Comparison of ENCODE assay signal across 22 cellular contexts in the genomic region with DNA sequence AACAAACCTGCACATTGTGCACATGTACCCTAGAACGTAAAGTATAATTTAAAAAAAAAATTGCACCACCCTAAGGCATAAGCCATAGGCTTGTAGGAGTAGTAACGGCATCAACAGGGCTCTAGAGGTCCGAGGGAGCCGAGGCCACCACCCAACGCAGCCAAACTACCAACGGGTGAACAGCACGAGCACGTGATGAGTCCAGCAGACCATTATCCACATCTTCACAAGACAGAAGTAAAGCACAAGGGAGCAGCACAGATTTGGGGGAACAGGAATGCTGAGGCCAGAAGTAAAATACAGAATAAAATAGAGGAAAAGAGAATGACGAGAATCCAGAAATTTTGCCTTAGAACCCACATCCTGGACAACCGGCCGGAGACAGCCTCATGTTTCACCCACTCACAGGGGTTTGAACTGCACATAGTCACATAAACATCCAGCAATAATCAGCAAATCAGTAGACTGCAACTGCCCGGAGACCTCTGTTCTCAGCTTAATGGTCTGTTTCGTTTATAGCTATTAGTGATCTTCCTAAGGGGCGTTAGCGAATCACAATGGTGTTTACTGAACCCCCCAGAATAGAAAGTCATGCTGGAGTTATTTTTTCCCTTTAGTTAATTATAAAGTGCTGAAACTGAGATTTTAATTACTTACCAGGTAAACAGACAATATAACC.
A peak's percentile ranks its signal among the peaks of the same experiment; 100 is the strongest.
DNase-seq lines count a peak whose midpoint lies in the region; ATAC-seq and TF ChIP-seq lines count a peak whose summit lies in the region.
"Had no signal": no experiment of that assay in that cellular context is flagged by ENCODE, and none has a peak within 500 bp of the region (broad histone marks: within the 10 kb centered on the region; RNA-seq: fewer than 3 reads in every experiment).

No MANE protein-coding gene starts in this region.

- H3K36me3 Mint-ChIP-seq in type B pancreatic cell: peaks cover 2% of the 10 kb centered on the region
- peaks cover 2% of the 10 kb centered on the region for H3K36me3 Mint-ChIP-seq in mesothelial cell of epicardium

- H3K27ac Mint-ChIP-seq in type B pancreatic cell: peak overlapping the region; percentile 30
- H3K27ac Mint-ChIP-seq in mesothelial cell of epicardium: no peak overlapping the region

- H4K20me1 ChIP-seq in PC-3 (ENCODE audit: low read length): no peaks in the 10 kb centered on the region

- CTCF ChIA-PET in HEK293T (lab: Yijun Ruan, JAX) (interaction anchor here (0.7 to 1.0 kb wide), 2 partner anchors 11 to 382 kb away, joined by 3 to 6 read pairs; no protein-coding TSS in a partner anchor), PC-3 (lab: Charles Lee) (no interaction called here)

- H3K9me3 ChIP-seq in PC-3 (ENCODE audit: low read length): 0 out of 2 replicates have a peak, but pooled peaks cover 2% of the 10 kb centered on the region

- no peak overlapping the region for H3K4me3 Mint-ChIP-seq in type B pancreatic cell
- H3K4me3 Mint-ChIP-seq in mesothelial cell of epicardium: no peak overlapping the region
- H3K4me3 Mint-ChIP-seq: CD4-positive, alpha-beta memory T cell had no signal

- peaks cover 12% of the 10 kb centered on the region for H3K4me1 ChIP-seq in PC-3 (ENCODE audit: insufficient read depth, low read length)

- peak overlapping the region; percentile 84 for H3K27ac ChIP-seq in PC-3 (ENCODE audit: low read length)
- H3K27ac ChIP-seq: BLaER1 treated with 17β-estradiol and CSF1 and Interleukin-3, amounts not matched to agents 10 nM and 100 nM; SK-N-MC had no signal

- H3K9ac ChIP-seq in PC-3 (ENCODE audit: low read length): peak overlapping the region; percentile 63
- H3K9ac ChIP-seq: BLaER1 treated with 17β-estradiol and CSF1 and Interleukin-3, amounts not matched to agents 10 nM and 100 nM had no signal

- no peak overlapping the region for H2AFZ ChIP-seq in PC-3 (ENCODE audit: low read length)

- H3K4me1 Mint-ChIP-seq in type B pancreatic cell (ENCODE audit: unreplicated experiment): peaks cover 10% of the 10 kb centered on the region
- H3K4me1 Mint-ChIP-seq in mesothelial cell of epicardium: peaks cover 7% of the 10 kb centered on the region

- no peak overlapping the region for H3K4me3 ChIP-seq in PC-3 (ENCODE audit: low read length)
- H3K4me3 ChIP-seq: BLaER1 treated with 17β-estradiol and CSF1 and Interleukin-3, amounts not matched to agents 10 nM and 100 nM; K562; SK-N-MC had no signal

- peaks cover 76% of the 10 kb centered on the region for H3K27me3 Mint-ChIP-seq in type B pancreatic cell
- peaks cover 95% of the 10 kb centered on the region for H3K27me3 Mint-ChIP-seq in mesothelial cell of epicardium (ENCODE audit: low read depth)
- H3K27me3 Mint-ChIP-seq: CD4-positive, alpha-beta memory T cell had no signal

- no peaks in the 10 kb centered on the region for H3K27me3 ChIP-seq in PC-3 (ENCODE audit: low read length)
- H3K27me3 ChIP-seq: BLaER1 treated with 17β-estradiol and CSF1 and Interleukin-3, amounts not matched to agents 10 nM and 100 nM had no signal

- no peaks in the 10 kb centered on the region for H3F3A ChIP-seq in PC-3 (ENCODE audit: low read length, unreplicated experiment)

- H3K36me3 ChIP-seq in PC-3 (ENCODE audit: low read depth, low read length): no peaks in the 10 kb centered on the region

- H3K9me3 Mint-ChIP-seq in type B pancreatic cell (peaks cover 10% of the 10 kb centered on the region), mesothelial cell of epicardium (peaks cover 2% of the 10 kb centered on the region)

- ATAC-seq in PC-3: no peak
- ATAC-seq in HG02938 (IDR thresholded peaks at IDR 0.05; ENCODE audit: unreplicated experiment): no peak
- ATAC-seq: K562 had no signal

- H3K79me2 ChIP-seq in PC-3 (ENCODE audit: low read length): no peaks in the 10 kb centered on the region; the same call in 1 of the 2 replicates

- H3K9me2 ChIP-seq in PC-3 (replicated peaks; ENCODE audit: low read length): no peaks in the 10 kb centered on the region

- H3K4me2 ChIP-seq in PC-3 (ENCODE audit: low read length): no peak overlapping the region
- H3K4me2 ChIP-seq: BLaER1 treated with 17β-estradiol and CSF1 and Interleukin-3, amounts not matched to agents 10 nM and 100 nM had no signal

- no TSS peak for BruUV-seq in PC-3 (replicated peaks; lab: Mats Ljungman, UMichigan)

- DNase-seq in HEK293T (ENCODE audit: extremely low spot score) (peak; percentile 42), PC-3 (no peak), kidney glomerular epithelial cell (lab: John Stamatoyannopoulos, UW) (peak; percentile 73), type B pancreatic cell (ENCODE audit: extremely low spot score, unreplicated experiment) (no peak), GDM1 (lab: John Stamatoyannopoulos, UW) (no peak), mesothelial cell of epicardium (ENCODE audit: low spot score in 2 of 2, unreplicated experiment in 2 of 2) (no peak)
- DNase-seq: ACHN; CD4-positive, alpha-beta memory T cell; DMS53; GF-D8; MM.1S; NCI-H1048; NCI-H1417 treated with DMSO at 0.1 percent for 48 hours; NCI-H187; NCI-H2107; NCI-H446 treated with DMSO at 0.1 percent for 48 hours; NCI-H526 treated with DMSO at 0.1 percent for 48 hours; RPMI8226 had no signal

- POLR2A ChIA-PET in HEK293T (lab: Yijun Ruan, JAX): interaction anchor here (1.6 kb wide), 1 partner anchor 96 kb away, joined by 3 read pairs; no protein-coding TSS in a partner anchor
- POLR2A ChIA-PET in PC-3 (lab: Charles Lee; ENCODE audit: unreplicated experiment): no interaction called here

- no peak for TF ChIP-seq CTCF in PC-3 (conservative IDR thresholded peaks at IDR 0.05; ENCODE audit: low read depth, low read length)
- no peak for TF ChIP-seq CTCF in type B pancreatic cell (conservative IDR thresholded peaks at IDR 0.05)
- no peak for TF ChIP-seq CTCF in mesothelial cell of epicardium (IDR thresholded peaks at IDR 0.05; ENCODE audit: unreplicated experiment)

- intact Hi-C loops in PC-3 (cut with micrococcal nuclease): loop anchor here (5.0 kb wide), 1 partner anchor 50 kb away; no protein-coding TSS in a partner anchor

TF ChIP-seq in HEK293T, 16 proteins besides CTCF, POLR2A, EP300 and RAD21:
- no peak for TF ChIP-seq HDGF (IDR thresholded peaks at IDR 0.05; ENCODE audit: borderline replicate concordance)
- TF ChIP-seq ELF4 (IDR thresholded peaks at IDR 0.05): no peak
- TF ChIP-seq L3MBTL2 (conservative IDR thresholded peaks at IDR 0.05): peak; percentile 42; the same call in 1 of the 2 replicates
- TF ChIP-seq FOXK2 (IDR thresholded peaks at IDR 0.05): no peak
- TF ChIP-seq, protein P1, sequence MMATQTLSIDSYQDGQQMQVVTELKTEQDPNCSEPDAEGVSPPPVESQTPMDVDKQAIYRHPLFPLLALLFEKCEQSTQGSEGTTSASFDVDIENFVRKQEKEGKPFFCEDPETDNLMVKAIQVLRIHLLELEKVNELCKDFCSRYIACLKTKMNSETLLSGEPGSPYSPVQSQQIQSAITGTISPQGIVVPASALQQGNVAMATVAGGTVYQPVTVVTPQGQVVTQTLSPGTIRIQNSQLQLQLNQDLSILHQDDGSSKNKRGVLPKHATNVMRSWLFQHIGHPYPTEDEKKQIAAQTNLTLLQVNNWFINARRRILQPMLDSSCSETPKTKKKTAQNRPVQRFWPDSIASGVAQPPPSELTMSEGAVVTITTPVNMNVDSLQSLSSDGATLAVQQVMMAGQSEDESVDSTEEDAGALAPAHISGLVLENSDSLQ (IDR thresholded peaks at IDR 0.05): no peak
- TF ChIP-seq SUZ12 (IDR thresholded peaks at IDR 0.05): no peak
- TF ChIP-seq ARNT (IDR thresholded peaks at IDR 0.05): no peak
- TF ChIP-seq FOXM1 (IDR thresholded peaks at IDR 0.05; ENCODE audit: borderline replicate concordance): no peak

Comparison
In these comparisons a context has a peak if more than half of its experiments do, and no peak if none do; other contexts are left out.
1. DNase-seq: peak in HEK293T (single experiment) and kidney glomerular epithelial cell (single experiment); none in PC-3 (single experiment), type B pancreatic cell (single experiment), GDM1 (single experiment) and mesothelial cell of epicardium (0 of 2).